1 cellular context compared by ENCODE assay signal in genomic region chr15:89243691-89244511, GRCh38.
TF ChIP-seq lines count a peak whose summit lies in the region.

Gene FANCI, plus strand, starts transcription at chr15:89243979. Its CDS starts 3,669 bp downstream, at chr15:89247648.

TF ChIP-seq in K562, 482 proteins besides CTCF, POLR2A, EP300 and RAD21 (continued from another document and continues in another):
- peak; percentile 94 for TF ChIP-seq RB1 (IDR thresholded peaks at IDR 0.05; ENCODE audit: low read depth)
- TF ChIP-seq KDM5B (IDR thresholded peaks at IDR 0.05; ENCODE audit: insufficient replicate concordance, low read depth, low read length), result peak; percentile 60
- no peak for TF ChIP-seq THRA (IDR thresholded peaks at IDR 0.05)
- peak; percentile 96 for TF ChIP-seq ZNF224 (CRISPR knock-in tag; IDR thresholded peaks at IDR 0.05)
- no peak for TF ChIP-seq TEAD2 (tag; IDR thresholded peaks at IDR 0.05)
- TF ChIP-seq ZNF699 (CRISPR knock-in tag; IDR thresholded peaks at IDR 0.05; ENCODE audit: insufficient replicate concordance), result no peak
- TF ChIP-seq HDAC1 (IDR thresholded peaks at IDR 0.05), result peak; percentile 22 to 99; a peak in 3 of 4 replicates
- TF ChIP-seq GATA2 (CRISPR knock-in tag; IDR thresholded peaks at IDR 0.05), result no peak
- TF ChIP-seq SRSF9 (IDR thresholded peaks at IDR 0.05; ENCODE audit: borderline replicate concordance, low read depth, low read length), result no peak
- peak; percentile 88 for TF ChIP-seq EP400 (IDR thresholded peaks at IDR 0.05)
- TF ChIP-seq GATAD2A (IDR thresholded peaks at IDR 0.05), result peak; percentile 67; the same call in 1 of the 2 replicates
- TF ChIP-seq ATF2 (CRISPR knock-in tag; IDR thresholded peaks at IDR 0.05), result no peak; the same call in 1 of the 2 replicates
- TF ChIP-seq U2AF1 (optimal IDR thresholded peaks at IDR 0.05; ENCODE audit: low read depth, low read length), result no peak
- TF ChIP-seq HNRNPLL (IDR thresholded peaks at IDR 0.05; ENCODE audit: low read depth, low read length, poor library complexity, severe bottlenecking), result peak; percentile 55
- TF ChIP-seq NRF1 (conservative IDR thresholded peaks at IDR 0.05 in 1 of 2, IDR thresholded peaks at IDR 0.05 in 1 of 2), result peak; percentile 91 to 93
- 0 out of 2 replicates have a peak, but pooled peaks have one; percentile 31 for TF ChIP-seq ZNF384 (IDR thresholded peaks at IDR 0.05; ENCODE audit: low read depth, low read length)
- peak; percentile 68; the same call in 1 of the 2 replicates for TF ChIP-seq ZZZ3 (IDR thresholded peaks at IDR 0.05)
- no peak for TF ChIP-seq THRAP3 (IDR thresholded peaks at IDR 0.05; ENCODE audit: borderline replicate concordance)
- no peak for TF ChIP-seq POLR3G (IDR thresholded peaks at IDR 0.05; ENCODE audit: extremely low read depth, insufficient read length, insufficient replicate concordance)
- no peak for TF ChIP-seq RREB1 (CRISPR knock-in tag; IDR thresholded peaks at IDR 0.05)
- no peak for TF ChIP-seq TSHZ1 (CRISPR knock-in tag; IDR thresholded peaks at IDR 0.05)
- no peak for TF ChIP-seq ZNF449 (CRISPR knock-in tag; IDR thresholded peaks at IDR 0.05)
- TF ChIP-seq FOXP4 (CRISPR knock-in tag; IDR thresholded peaks at IDR 0.05; ENCODE audit: borderline replicate concordance), result peak; percentile 99
- no peak for TF ChIP-seq CHD7 (IDR thresholded peaks at IDR 0.05; ENCODE audit: low read depth, low read length)
- TF ChIP-seq FOXJ2 (tag; IDR thresholded peaks at IDR 0.05), result no peak
- no peak for TF ChIP-seq FUS (optimal IDR thresholded peaks at IDR 0.05; ENCODE audit: low read depth, low read length)
